In genomic region chrX:151515233-151515632, GRCh38 we compare ENCODE assay signal across 31 cellular contexts. TPM values are rescaled to one million over a fixed set of nuclear protein-coding genes. Genes with fewer than 3 reads are reported as not detected.
"Had no signal": no experiment of that assay in that cellular context is flagged by ENCODE, and none has a peak within 500 bp of the region (broad histone marks: within the 10 kb centered on the region; RNA-seq: fewer than 3 reads in every experiment).

No MANE protein-coding gene starts in this region.

- H3K27ac ChIP-seq: adrenal gland, body of pancreas, breast epithelium, coronary artery, VCaP had no signal

- H3K36me3 ChIP-seq: adrenal gland, breast epithelium had no signal

- ATAC-seq: activated naive CD4-positive, alpha-beta T cell treated with anti-CD3 and anti-CD28 coated beads, Interleukin-2, amount 50 U/mL, for 72 hours; activated T-cell treated with anti-CD3 and anti-CD28 coated beads, Interleukin-2, amount 50 U/mL, for 4 hours; body of pancreas had no signal

- H3K4me3 ChIP-seq: adrenal gland, body of pancreas, breast epithelium, coronary artery had no signal

- H3K27me3 ChIP-seq: adrenal gland, body of pancreas had no signal

- H3K9me3 ChIP-seq: adrenal gland, body of pancreas, breast epithelium had no signal

- DNase-seq: activated B cell treated with CpG ODN at 0.5 μM for 24 hours; activated CD4-positive, alpha-beta memory T cell treated with anti-CD3 and anti-CD28 coated beads for 36 hours; activated CD4-positive, alpha-beta T cell treated with anti-CD3 and anti-CD28 coated beads for 4 hours; activated CD4-positive, alpha-beta T cell treated with anti-CD3 and anti-CD28 coated beads, Interleukin-2, amount 50 U/mL, for 1 hour; activated CD4-positive, CD25-positive, alpha-beta regulatory T cell treated with anti-CD3 and anti-CD28 coated beads, Interleukin-2, amount 50 U/mL, for 72 hours; activated CD8-positive, alpha-beta memory T cell treated with anti-CD3 and anti-CD28 coated beads, Interleukin-2, amount 50 U/mL, for 4 hours; activated gamma-delta T cell treated with Interleukin-2 at 50 U/mL for 16 hours; activated naive CD4-positive, alpha-beta T cell treated with anti-CD3 and anti-CD28 coated beads for 36 hours; activated T-cell treated with anti-CD3 and anti-CD28 coated beads for 4 hours; activated T-cell treated with anti-CD3 and anti-CD28 coated beads, Interleukin-2, amount 50 U/mL, for 4 hours; adrenal gland; body of pancreas; MM.1S; NCI-H1092; NCI-H1436 treated with DMSO at 0.1 percent for 48 hours; NCI-H1694 treated with DMSO at 0.1 percent for 48 hours; NCI-H2029; NCI-H345; NCI-H526; NCI-H748 treated with DMSO at 0.1 percent for 48 hours; OCI-M1; Right ventricle myocardium superior had no signal

- H3K4me1 ChIP-seq: adrenal gland, body of pancreas, breast epithelium had no signal

RNA-seq across cellular contexts. Expression of gene PASD1, which starts 48.2 kb away (rescaled TPM):
- total RNA-seq: activated B cell treated with CpG ODN at 0.5 μM for 24 hours; activated CD4-positive, alpha-beta memory T cell treated with anti-CD3 and anti-CD28 coated beads for 36 hours; activated naive CD4-positive, alpha-beta T cell treated with anti-CD3 and anti-CD28 coated beads for 36 hours; activated naive CD4-positive, alpha-beta T cell treated with anti-CD3 and anti-CD28 coated beads, Interleukin-2, amount 50 U/mL, for 72 hours; activated T-cell treated with anti-CD3 and anti-CD28 coated beads, Interleukin-2, amount 50 U/mL, for 4 hours; activated T-helper 1 cell treated with anti-CD3 and anti-CD28 coated beads, Interleukin-12 subunit alpha, Interleukin-12 subunit beta, Interleukin-2, Interleukin-4 antibody, amounts not matched to agents 30 ng/mL and 10 ng/mL and 1 ng/mL, durations not matched to agents 14 hours and 24 hours and 36 hours; adrenal gland; astrocyte; body of pancreas; breast epithelium; cardiac septum; LHCN-M2; NCI-H460; Right ventricle myocardium superior had no signal
- polyA plus RNA-seq: adrenal gland had no signal
